ENCODE assay signal across 8 cellular contexts in genomic region chr19:41883821-41884733, GRCh38. TPM values are rescaled to one million over a fixed set of nuclear protein-coding genes. Genes with fewer than 3 reads are reported as not detected.
DNase-seq lines count a peak whose midpoint lies in the region; FAIRE-seq and TF ChIP-seq lines count a peak whose summit lies in the region.

No MANE protein-coding gene starts in this region.

- peaks cover 9% of the 10 kb centered on the region for H3F3A ChIP-seq in Loucy (ENCODE audit: low read depth)

- H3K4me1 ChIP-seq in ES-I3 (ENCODE audit: insufficient read depth, low read length): peaks cover 9% of the 10 kb centered on the region
- H3K4me1 ChIP-seq in Loucy (ENCODE audit: insufficient read depth, low read length, poor library complexity, severe bottlenecking): peaks cover 40% of the 10 kb centered on the region
- H3K4me1 ChIP-seq in stomach: peaks cover 33 to 57% (median 50%) of the 10 kb centered on the region in 4 donors

- H2AFZ ChIP-seq in Loucy (ENCODE audit: low read length): peak overlapping the region; percentile 30; the same call in 1 of the 2 replicates

- H3K27ac Mint-ChIP-seq in neural crest cell (ENCODE audit: unreplicated experiment): no peak overlapping the region

- peak overlapping the region; percentile 83 to 96 (median 90) for H3K27ac ChIP-seq in stomach

- H3K9me3 ChIP-seq in ES-I3 (ENCODE audit: control insufficient read depth, insufficient read depth, low read length): no peaks in the 10 kb centered on the region
- H3K9me3 ChIP-seq in Loucy (ENCODE audit: insufficient read depth, low read depth, low read length): no peaks in the 10 kb centered on the region
- H3K9me3 ChIP-seq in stomach: no peaks in the 10 kb centered on the region

- peak overlapping the region; percentile 97 for H3K9ac ChIP-seq in ES-I3 (ENCODE audit: low read depth, low read length)
- peak overlapping the region; percentile 90 for H3K9ac ChIP-seq in Loucy (ENCODE audit: low read depth, low read length, poor library complexity, severe bottlenecking)

- TF ChIP-seq POLR2A in H54 (IDR thresholded peaks at IDR 0.05; ENCODE audit: low read depth, low read length) (peak; percentile 70), stomach (IDR thresholded peaks at IDR 0.05) (peak in 1 of 4 donors; percentile 43)

- peak overlapping the region; percentile 98 for H3K4me3 Mint-ChIP-seq in neural crest cell

- H3K4me1 Mint-ChIP-seq in neural crest cell: peaks cover 40% of the 10 kb centered on the region

- H3K79me2 ChIP-seq in Loucy (ENCODE audit: insufficient read depth, low read length): peaks cover 65% of the 10 kb centered on the region

- no peak for TF ChIP-seq EP300 in stomach (IDR thresholded peaks at IDR 0.05)

- H3K27me3 ChIP-seq in Loucy (ENCODE audit: insufficient read depth, low read length, poor library complexity, severe bottlenecking) (no peaks in the 10 kb centered on the region), stomach (no peaks in the 10 kb centered on the region)

- H3K4me2 ChIP-seq in Loucy (ENCODE audit: low read depth, low read length, poor library complexity, severe bottlenecking): peak overlapping the region; percentile 86

- H4K20me1 ChIP-seq in Loucy (ENCODE audit: insufficient read depth, low read length, poor library complexity, severe bottlenecking): peaks cover 29% of the 10 kb centered on the region

- no peaks in the 10 kb centered on the region for H3K36me3 Mint-ChIP-seq in neural crest cell (ENCODE audit: low read depth)

- H3K36me3 ChIP-seq in ES-I3 (ENCODE audit: insufficient read depth, low read length): no peaks in the 10 kb centered on the region
- H3K36me3 ChIP-seq in Loucy (ENCODE audit: insufficient read depth, low read length): peaks cover 2% of the 10 kb centered on the region; the same call in 1 of the 2 replicates
- peaks cover 12 to 15% (median 14%) of the 10 kb centered on the region in 4 donors for H3K36me3 ChIP-seq in stomach

- intact Hi-C loops in stomach (cut with DNase I; ENCODE audit: low total_unique reads): no loop called here

- TF ChIP-seq CTCF in Loucy (conservative IDR thresholded peaks at IDR 0.05; ENCODE audit: low read length) (no peak), fibroblast of villous mesenchyme (IDR thresholded peaks at IDR 0.05; ENCODE audit: insufficient read depth, low read depth, low read length) (peak; percentile 22), neural crest cell (conservative IDR thresholded peaks at IDR 0.05) (no peak), stomach (IDR thresholded peaks at IDR 0.05) (peak in 1 of 7 experiments; percentile 30)

- H3K9me3 Mint-ChIP-seq in neural crest cell: no peaks in the 10 kb centered on the region

- no peaks in the 10 kb centered on the region for H3K9me2 ChIP-seq in Loucy (replicated peaks; ENCODE audit: low read depth, low read length)

- H3K4me3 ChIP-seq in Loucy (ENCODE audit: low read length, poor library complexity, severe bottlenecking) (peak overlapping the region; percentile 98), fibroblast of villous mesenchyme (ENCODE audit: low read depth, low read length) (peak overlapping the region; percentile 66), stomach (peak overlapping the region; percentile 74 to 96 (median 78))

- H3K27me3 Mint-ChIP-seq in neural crest cell (ENCODE audit: low read depth): peaks cover 30% of the 10 kb centered on the region

- no peak for FAIRE-seq in H54 (lab: Jason Lieb, UNC)

- WGBS in stomach, 5 donors: 1 to 2% (median 1%) methylated on average over 61 to 66 of the region's 66 CpGs

- peak; percentile 97 for DNase-seq in H54 (ENCODE audit: insufficient read length, low spot score)
- peak; percentile 92 to 96 for DNase-seq in SHP77 (lab: John Stamatoyannopoulos, UW)
- DNase-seq in activated gamma-delta T cell (lab: John Stamatoyannopoulos, UW): peak; percentile 80
- DNase-seq in fibroblast of villous mesenchyme (ENCODE audit: low read depth): peak; percentile 95
- peak; percentile 87 for DNase-seq in neural crest cell (ENCODE audit: low read depth, low spot score)
- DNase-seq in stomach: peak; percentile 97

RNA-seq across cellular contexts. Expression of gene ARHGEF1, which starts 1.1 kb away (rescaled TPM):
- total RNA-seq in fibroblast of villous mesenchyme (35.0 and 38.3 TPM in 2 replicates), neural crest cell (62.3 and 69.9 TPM in 2 replicates), stomach (100 to 1,000 TPM in 4 of 5 donors, 10 to 100 TPM in 1; 40.8 to 329 (median 224) TPM)
- polyA plus RNA-seq in stomach: 100 to 1,000 TPM in 2 of 3 donors, 10 to 100 TPM in 1; 62.0 to 109 (median 106) TPM

RNA-seq across cellular contexts. Expression of gene CD79A, which starts 7.0 kb away (rescaled TPM):
- total RNA-seq in fibroblast of villous mesenchyme: not detected in 2 replicates
- total RNA-seq in neural crest cell: 0.32 and 0.70 TPM in 2 replicates
- total RNA-seq in stomach: 1 to 10 TPM in 2 of 5 donors, not detected in 3; 2.4 to 3.5 TPM
- polyA plus RNA-seq in stomach: 10 to 100 TPM in 1 of 3 donors, 1 to 10 TPM in 2; 1.5 to 18.7 (median 3.2) TPM

RNA-seq across cellular contexts. Expression of gene RPS19, which starts 24.0 kb away (rescaled TPM):
- total RNA-seq in fibroblast of villous mesenchyme: 600 and 662 TPM in 2 replicates
- 2,492 and 2,613 TPM in 2 replicates for total RNA-seq in neural crest cell
- 1,000 to 10,000 TPM in 3 of 5 donors, 100 to 1,000 TPM in 2; 394 to 1,489 (median 1,008) TPM for total RNA-seq in stomach
- polyA plus RNA-seq in stomach: 1,000 to 10,000 TPM; 2,818 to 4,242 (median 2,979) TPM

RNA-seq across cellular contexts. Expression of gene DMRTC2, which starts 39.2 kb away (rescaled TPM):
- total RNA-seq in fibroblast of villous mesenchyme (not detected in 2 replicates), neural crest cell (not detected in 2 replicates), stomach (not detected)
- polyA plus RNA-seq in stomach: not detected

RNA-seq across cellular contexts. Expression of gene LYPD4, which starts 39.6 kb away (rescaled TPM):
- total RNA-seq in fibroblast of villous mesenchyme: not detected in 2 replicates
- total RNA-seq in neural crest cell: not detected in 2 replicates
- not detected for total RNA-seq in stomach
- not detected for polyA plus RNA-seq in stomach

Comparison
In these comparisons a context has a peak if more than half of its experiments do, and no peak if none do; other contexts are left out.
1. Peak in every context shown above with its lines: DNase-seq, H3K4me3 ChIP-seq and H3K27ac ChIP-seq.